Comparison of ENCODE assay signal across 9 cellular contexts in the genomic region with DNA sequence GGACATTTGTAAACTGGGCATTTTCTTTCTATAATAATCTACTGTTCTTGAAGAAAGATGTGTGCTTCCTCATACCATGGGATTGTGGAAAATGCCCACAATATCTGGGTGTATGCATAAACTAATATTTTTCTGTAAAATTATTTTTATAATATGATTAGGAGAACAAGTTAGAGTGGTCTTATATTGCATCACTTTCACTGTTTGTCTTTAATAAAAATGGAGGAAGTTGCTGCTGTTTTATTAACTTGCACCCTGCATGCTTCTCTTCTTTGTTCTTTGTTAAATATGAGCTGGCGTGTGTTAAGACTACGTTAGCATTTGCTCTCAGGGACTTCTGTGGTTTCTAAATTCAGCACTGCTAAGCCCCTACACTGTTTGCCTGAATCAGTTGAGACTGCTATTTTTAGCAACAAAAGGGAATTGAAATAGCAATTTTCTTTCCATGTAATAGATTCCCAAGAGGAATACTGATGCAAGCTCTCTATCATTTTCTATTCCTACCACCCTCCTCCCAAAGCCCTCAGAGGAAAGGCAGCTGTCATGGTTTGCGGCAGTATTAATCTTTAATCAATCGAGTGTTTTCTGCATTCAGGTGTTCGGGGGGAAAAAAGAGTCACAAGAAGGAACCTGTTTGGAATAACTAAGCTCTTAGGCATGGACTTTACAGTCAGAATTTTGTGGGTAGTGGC. TPM values are rescaled to one million over a fixed set of nuclear protein-coding genes. Genes with fewer than 3 reads are reported as not detected.
DNase-seq lines count a peak whose midpoint lies in the region; ATAC-seq and TF ChIP-seq lines count a peak whose summit lies in the region.
"Had no signal": no experiment of that assay in that cellular context is flagged by ENCODE, and none has a peak within 500 bp of the region (broad histone marks: within the 10 kb centered on the region; RNA-seq: fewer than 3 reads in every experiment).

No MANE protein-coding gene starts in this region.

- peaks cover 4% of the 10 kb centered on the region; the same call in 1 of the 2 replicates for H3K9me3 ChIP-seq in Caco-2
- H3K9me3 ChIP-seq in ectodermal cell (ENCODE audit: control insufficient read depth, low read length): no peaks in the 10 kb centered on the region
- H3K9me3 ChIP-seq in neural cell (ENCODE audit: low read length): no peaks in the 10 kb centered on the region
- H3K9me3 ChIP-seq in CD4-positive, alpha-beta memory T cell (ENCODE audit: control insufficient read depth in 1 of 2, low read length in 2 of 2): no peaks in the 10 kb centered on the region

- CTCF ChIA-PET in Caco-2 (lab: Charles Lee): no interaction called here
- CTCF ChIA-PET in CD4-positive, alpha-beta memory T cell (lab: Charles Lee; ENCODE audit: partially characterized antibody): no interaction called here

- no peaks in the 10 kb centered on the region for H3K9me2 ChIP-seq in neural cell (ENCODE audit: insufficient read depth, low read length)

- no TSS peak for BruUV-seq in Caco-2 (replicated peaks; lab: Mats Ljungman, UMichigan)

- H3K27me3 Mint-ChIP-seq in Caco-2 (ENCODE audit: insufficient read depth, unreplicated experiment): no peaks in the 10 kb centered on the region
- no peaks in the 10 kb centered on the region for H3K27me3 Mint-ChIP-seq in CD4-positive, alpha-beta memory T cell
- H3K27me3 Mint-ChIP-seq: activated naive CD8-positive, alpha-beta T cell treated with anti-CD3 and anti-CD28 coated beads, Interleukin-2, amount 10 ng/mL, durations not matched to agents 7 days and 5 days had no signal

- peak; percentile 97 for TF ChIP-seq EP300 in neural cell (conservative IDR thresholded peaks at IDR 0.05; ENCODE audit: poor library complexity, severe bottlenecking)

- H3K4me2 ChIP-seq in neural cell (ENCODE audit: low read length): peak overlapping the region; percentile 46

- no peaks in the 10 kb centered on the region for H3K27me3 ChIP-seq in Caco-2 (replicated peaks; ENCODE audit: control insufficient read depth, insufficient read depth, low read length)
- no peaks in the 10 kb centered on the region for H3K27me3 ChIP-seq in ectodermal cell (ENCODE audit: control insufficient read depth, insufficient read depth, low read length, poor library complexity, severe bottlenecking)
- H3K27me3 ChIP-seq in neural cell (ENCODE audit: insufficient read depth, low read depth, low read length): no peaks in the 10 kb centered on the region
- no peaks in the 10 kb centered on the region for H3K27me3 ChIP-seq in CD4-positive, alpha-beta memory T cell (ENCODE audit: insufficient read depth, low read length)

- peak; percentile 56 for TF ChIP-seq RAD21 in neural cell (conservative IDR thresholded peaks at IDR 0.05)

- no peaks in the 10 kb centered on the region for H4K20me1 ChIP-seq in neural cell (ENCODE audit: insufficient read depth)

- POLR2A ChIA-PET in Caco-2 (lab: Charles Lee): no interaction called here
- POLR2A ChIA-PET in CD4-positive, alpha-beta memory T cell (lab: Charles Lee; ENCODE audit: partially characterized antibody): no interaction called here

- intact Hi-C loops in Caco-2 (cut with micrococcal nuclease; ENCODE audit: unreplicated experiment): loop anchor here (5.0 kb wide), 1 partner anchor 94 kb away; no protein-coding TSS in a partner anchor
- intact Hi-C loops in CD4-positive, alpha-beta memory T cell (cut with micrococcal nuclease): no loop called here

- H3K36me3 Mint-ChIP-seq in Caco-2 (ENCODE audit: insufficient read depth, unreplicated experiment): peaks cover 41% of the 10 kb centered on the region
- H3K36me3 Mint-ChIP-seq in CD4-positive, alpha-beta memory T cell: peaks cover 34 to 57% of the 10 kb centered on the region in 2 donors

- peaks cover 2% of the 10 kb centered on the region for H3K79me2 ChIP-seq in neural cell (replicated peaks; ENCODE audit: insufficient read depth, low read length)

- peaks cover 10% of the 10 kb centered on the region for H3F3A ChIP-seq in neural cell (ENCODE audit: insufficient read depth, low read length, poor library complexity, severe bottlenecking)

- H3K27ac ChIP-seq in ectodermal cell (ENCODE audit: insufficient read depth, low read depth, low read length, poor library complexity, severe bottlenecking) (peak overlapping the region; percentile 56), neural cell (ENCODE audit: low read length) (peak overlapping the region; percentile 99)
- no peak overlapping the region for H3K27ac ChIP-seq in CD4-positive, alpha-beta memory T cell (ENCODE audit: low read depth, low read length)

- H3K9ac ChIP-seq in neural cell (ENCODE audit: low read length): peak overlapping the region; percentile 78

- TF ChIP-seq CTCF in Caco-2 (IDR thresholded peaks at IDR 0.05; ENCODE audit: insufficient read depth in 1 of 2, low read depth in 1 of 2, low read length in 1 of 2, severe bottlenecking in 1 of 2, unreplicated experiment in 1 of 2) (no peak), neural cell (IDR thresholded peaks at IDR 0.05; ENCODE audit: poor library complexity, severe bottlenecking) (no peak)

- H3K4me3 ChIP-seq in Caco-2 (ENCODE audit: low read depth, low read length) (no peak overlapping the region), ectodermal cell (ENCODE audit: insufficient read depth, low read depth, low read length) (no peak overlapping the region), neural cell (ENCODE audit: low read length) (peak overlapping the region; percentile 52)
- no peak overlapping the region for H3K4me3 ChIP-seq in CD4-positive, alpha-beta memory T cell (ENCODE audit: low read length in 2 of 2)

- H3K27ac Mint-ChIP-seq in Caco-2 (ENCODE audit: unreplicated experiment): peak overlapping the region; percentile 85
- no peak overlapping the region for H3K27ac Mint-ChIP-seq in CD4-positive, alpha-beta memory T cell
- H3K27ac Mint-ChIP-seq: activated naive CD8-positive, alpha-beta T cell treated with anti-CD3 and anti-CD28 coated beads, Interleukin-2, amount 10 ng/mL, durations not matched to agents 7 days and 5 days had no signal

- peaks cover 50% of the 10 kb centered on the region for H3K4me1 Mint-ChIP-seq in Caco-2 (ENCODE audit: low read depth, unreplicated experiment)
- peaks cover 0 to 6% (median 2%) of the 10 kb centered on the region in 4 donors for H3K4me1 Mint-ChIP-seq in CD4-positive, alpha-beta memory T cell

- H3K9me3 Mint-ChIP-seq in Caco-2 (ENCODE audit: unreplicated experiment): peaks cover 13% of the 10 kb centered on the region
- H3K9me3 Mint-ChIP-seq in CD4-positive, alpha-beta memory T cell: peaks cover 0 to 12% (median 7%) of the 10 kb centered on the region in 8 donors

- ATAC-seq in GM19324 (IDR thresholded peaks at IDR 0.05; ENCODE audit: low FRiP score, unreplicated experiment): no peak
- no peak for ATAC-seq in HG02588 (IDR thresholded peaks at IDR 0.05; ENCODE audit: unreplicated experiment)

- H3K4me1 ChIP-seq in Caco-2: peaks cover 44% of the 10 kb centered on the region
- H3K4me1 ChIP-seq in ectodermal cell (ENCODE audit: control insufficient read depth, insufficient read depth, low read length): peaks cover 19% of the 10 kb centered on the region
- H3K4me1 ChIP-seq in CD4-positive, alpha-beta memory T cell (ENCODE audit: insufficient read depth, low read length): no peaks in the 10 kb centered on the region

- H3K4me3 Mint-ChIP-seq in Caco-2 (ENCODE audit: unreplicated experiment): no peak overlapping the region
- H3K4me3 Mint-ChIP-seq in CD4-positive, alpha-beta memory T cell: no peak overlapping the region
- H3K4me3 Mint-ChIP-seq: activated naive CD8-positive, alpha-beta T cell treated with anti-CD3 and anti-CD28 coated beads, Interleukin-2, amount 10 ng/mL, durations not matched to agents 7 days and 5 days had no signal

- 78 to 82% methylated on average over 5 of the region's 5 CpGs for WGBS in ectodermal cell, 2 experiments

- no peak overlapping the region for H2AFZ ChIP-seq in neural cell (ENCODE audit: low read depth, low read length)

- H3K36me3 ChIP-seq in Caco-2 (ENCODE audit: control insufficient read depth, insufficient read depth, low read length): peaks cover 2% of the 10 kb centered on the region
- peaks cover 3% of the 10 kb centered on the region for H3K36me3 ChIP-seq in ectodermal cell (ENCODE audit: control insufficient read depth, insufficient read depth, low read length)
- no peaks in the 10 kb centered on the region for H3K36me3 ChIP-seq in neural cell (ENCODE audit: insufficient read depth, low read length)
- no peaks in the 10 kb centered on the region for H3K36me3 ChIP-seq in CD4-positive, alpha-beta memory T cell (ENCODE audit: insufficient read depth, low read length)

- DNase-seq in Caco-2 (no peak), NCI-H2107 (lab: John Stamatoyannopoulos, UW) (peak; percentile 9), HPDE6-E6E7 (ENCODE audit: extremely low spot score) (no peak)
- no peak for DNase-seq in CD4-positive, alpha-beta memory T cell
- DNase-seq: activated naive CD8-positive, alpha-beta T cell treated with anti-CD3 and anti-CD28 coated beads, Interleukin-2, amount 10 ng/mL, durations not matched to agents 7 days and 5 days had no signal

TF ChIP-seq in neural cell, 6 proteins besides CTCF, POLR2A, EP300 and RAD21 (continues in another document):
- TF ChIP-seq TAF1 (IDR thresholded peaks at IDR 0.05; ENCODE audit: low read depth) (peak; percentile 66), POLR2AphosphoS5 (IDR thresholded peaks at IDR 0.05) (peak; percentile 95)

RNA-seq across cellular contexts. Expression of a gene that starts 56.1 kb away (rescaled TPM):
- 147 and 155 TPM in 2 replicates for total RNA-seq in Caco-2 (2022)
- polyA plus RNA-seq in ectodermal cell (2013, experiment 1 of 4): 63.4 TPM
- polyA plus RNA-seq in ectodermal cell (2013, experiment 2 of 4): 58.5 TPM
- polyA plus RNA-seq in ectodermal cell (2013, experiment 3 of 4): 57.8 TPM
- 62.3 TPM for polyA plus RNA-seq in ectodermal cell (2013, experiment 4 of 4)
- polyA plus RNA-seq in neural cell: 56.9 and 58.8 TPM in 2 replicates
- polyA minus RNA-seq in neural cell: 145 and 161 TPM in 2 replicates
- total RNA-seq in CD4-positive, alpha-beta memory T cell: 10 to 100 TPM; 14.0 to 17.9 TPM
- 10 to 100 TPM; 19.8 to 39.0 TPM for polyA plus RNA-seq in CD4-positive, alpha-beta memory T cell
